21 cellular contexts compared by ENCODE assay signal in genomic region chr22:25760848-25761595, GRCh38. TPM values are rescaled to one million over a fixed set of nuclear protein-coding genes. Genes with fewer than 3 reads are reported as not detected.
DNase-seq lines count a peak whose midpoint lies in the region; ATAC-seq and TF ChIP-seq lines count a peak whose summit lies in the region.
"Had no signal": no experiment of that assay in that cellular context is flagged by ENCODE, and none has a peak within 500 bp of the region (broad histone marks: within the 10 kb centered on the region; RNA-seq: fewer than 3 reads in every experiment).

No MANE protein-coding gene starts in this region.

- H3K4me3 ChIP-seq in left ventricle myocardium inferior (no peak overlapping the region), psoas muscle (no peak overlapping the region), spleen (no peak overlapping the region)
- H3K4me3 ChIP-seq: lower lobe of right lung, ovary, thyroid gland had no signal

- no peaks in the 10 kb centered on the region for H3K36me3 Mint-ChIP-seq in activated naive CD8-positive, alpha-beta T cell treated with anti-CD3 and anti-CD28 coated beads, Interleukin-2, amount 50 U/mL, for 24 hours (ENCODE audit: low read depth)

- peak overlapping the region; percentile 52 for H3K27ac Mint-ChIP-seq in activated naive CD8-positive, alpha-beta T cell treated with anti-CD3 and anti-CD28 coated beads, Interleukin-2, amount 50 U/mL, for 24 hours
- H3K27ac Mint-ChIP-seq: activated T-cell treated with anti-CD3 and anti-CD28 coated beads, Interleukin-2, amount 50 U/mL, for 72 hours; naive thymus-derived CD4-positive, alpha-beta T cell had no signal

- H3K27ac ChIP-seq in left ventricle myocardium inferior (replicated peaks) (peak overlapping the region; percentile 76), psoas muscle (peak overlapping the region; percentile 92), spleen (peak overlapping the region in 3 of 8 donors; percentile 9 to 67 (median 41))
- H3K27ac ChIP-seq: lower lobe of right lung, ovary, thyroid gland had no signal

- H3K9me3 Mint-ChIP-seq in activated naive CD8-positive, alpha-beta T cell treated with anti-CD3 and anti-CD28 coated beads, Interleukin-2, amount 50 U/mL, for 24 hours = peaks cover 5% of the 10 kb centered on the region

- no peak for TF ChIP-seq POLR2A in spleen (IDR thresholded peaks at IDR 0.05)

- intact Hi-C loops in left ventricle myocardium inferior (cut with micrococcal nuclease) = no loop called here
- intact Hi-C loops in psoas muscle (cut with DNase I) = no loop called here
- intact Hi-C loops in spleen (cut with DNase I; ENCODE audit: low total_unique reads) = no loop called here

- H3K36me3 ChIP-seq in left ventricle myocardium inferior (peaks cover 15% of the 10 kb centered on the region), psoas muscle (ENCODE audit: insufficient read depth in 1 of 2, low read depth in 1 of 2) (peaks cover 4 to 50% of the 10 kb centered on the region in 2 donors), spleen (no peaks in the 10 kb centered on the region)
- H3K36me3 ChIP-seq: lower lobe of right lung, ovary, thyroid gland had no signal

- no peaks in the 10 kb centered on the region for H3K27me3 Mint-ChIP-seq in activated naive CD8-positive, alpha-beta T cell treated with anti-CD3 and anti-CD28 coated beads, Interleukin-2, amount 50 U/mL, for 24 hours

- peaks cover 2% of the 10 kb centered on the region for H3K4me1 Mint-ChIP-seq in activated naive CD8-positive, alpha-beta T cell treated with anti-CD3 and anti-CD28 coated beads, Interleukin-2, amount 50 U/mL, for 24 hours

- TF ChIP-seq CTCF in left ventricle myocardium inferior (IDR thresholded peaks at IDR 0.05; ENCODE audit: borderline replicate concordance) (no peak), psoas muscle (IDR thresholded peaks at IDR 0.05) (no peak), spleen (IDR thresholded peaks at IDR 0.05 in 8 of 11, conservative IDR thresholded peaks at IDR 0.05 in 3 of 11) (no peak)

- H3K9me3 ChIP-seq in left ventricle myocardium inferior (replicated peaks) = peaks cover 4% of the 10 kb centered on the region
- no peaks in the 10 kb centered on the region for H3K9me3 ChIP-seq in psoas muscle
- peaks cover 0 to 10% (median 5%) of the 10 kb centered on the region in 8 donors for H3K9me3 ChIP-seq in spleen
- H3K9me3 ChIP-seq: thyroid gland had no signal

- H3K4me3 Mint-ChIP-seq in activated naive CD8-positive, alpha-beta T cell treated with anti-CD3 and anti-CD28 coated beads, Interleukin-2, amount 50 U/mL, for 24 hours = no peak overlapping the region
- H3K4me3 Mint-ChIP-seq: activated T-cell treated with anti-CD3 and anti-CD28 coated beads, Interleukin-2, amount 50 U/mL, for 72 hours; naive thymus-derived CD4-positive, alpha-beta T cell had no signal

- no peak for ATAC-seq in activated naive CD8-positive, alpha-beta T cell treated with anti-CD3 and anti-CD28 coated beads, Interleukin-2, amount 50 U/mL, for 24 hours
- ATAC-seq in psoas muscle = no peak
- ATAC-seq: activated T-cell treated with anti-CD3 and anti-CD28 coated beads, Interleukin-2, amount 50 U/mL, for 72 hours; lower lobe of right lung; naive thymus-derived CD4-positive, alpha-beta T cell had no signal

- H3K4me1 ChIP-seq in left ventricle myocardium inferior (peaks cover 88% of the 10 kb centered on the region), psoas muscle (peaks cover 49% of the 10 kb centered on the region), spleen (peaks cover 0 to 42% (median 8%) of the 10 kb centered on the region in 6 donors)
- H3K4me1 ChIP-seq: lower lobe of right lung, thyroid gland had no signal

- DNase-seq in Daoy (ENCODE audit: low read depth) (peak; percentile 25), left ventricle myocardium inferior (no peak), psoas muscle (no peak), spleen (no peak), NCI-H1694 treated with DMSO at 0.1 percent for 48 hours (lab: John Stamatoyannopoulos, UW) (no peak), D341Med (ENCODE audit: low spot score) (no peak)
- no peak for DNase-seq in activated naive CD8-positive, alpha-beta T cell treated with anti-CD3 and anti-CD28 coated beads, Interleukin-2, amount 50 U/mL, for 24 hours
- DNase-seq: activated CD8-positive, alpha-beta memory T cell treated with anti-CD3 and anti-CD28 coated beads for 24 hours; activated naive CD4-positive, alpha-beta T cell treated with anti-CD3 and anti-CD28 coated beads, Interleukin-2, amount 50 U/mL, for 16 hours; activated T-cell treated with anti-CD3 and anti-CD28 coated beads, Interleukin-2, amount 50 U/mL, for 72 hours; cortex of kidney; HCEC 1CT; lower lobe of right lung; naive thymus-derived CD4-positive, alpha-beta T cell; NCI-H1105; NCI-H2107; NCI-H510A; ovary; stimulated activated naive CD4-positive, alpha-beta T cell treated with Interleukin-2 at 50 U/mL for 16 hours; T1000; thyroid gland had no signal

- H3K27me3 ChIP-seq in left ventricle myocardium inferior (ENCODE audit: low read depth) = no peaks in the 10 kb centered on the region
- H3K27me3 ChIP-seq in psoas muscle (ENCODE audit: insufficient read depth in 3 of 3, low read length in 2 of 3) = no peaks in the 10 kb centered on the region
- H3K27me3 ChIP-seq in spleen (replicated peaks in 1 of 7) = peaks cover 0 to 7% (median 0%) of the 10 kb centered on the region in 7 donors
- H3K27me3 ChIP-seq: ovary, thyroid gland had no signal

- WGBS in psoas muscle, 3 donors = 36 to 49% (median 41%) methylated on average over 15 of the region's 15 CpGs
- 61 to 80% (median 71%) methylated on average over 15 of the region's 15 CpGs for WGBS in spleen, 5 donors

RNA-seq across cellular contexts. Expression of gene MYO18B, which starts 19.0 kb away (rescaled TPM):
- total RNA-seq in Daoy (2014; rRNA removed; shearing (Covaris generic)) = not detected in 2 replicates
- 163 TPM for total RNA-seq in left ventricle myocardium inferior
- total RNA-seq in psoas muscle = 100 to 1,000 TPM; 273 to 434 (median 349) TPM
- 100 to 1,000 TPM in 2 of 3 donors, 10 to 100 TPM in 1; 79.3 to 224 (median 109) TPM for polyA plus RNA-seq in psoas muscle
- total RNA-seq in spleen = under 1 TPM; 0.05 to 0.79 (median 0.16) TPM
- under 1 TPM; under 0.01 to 0.13 (median 0.03) TPM for polyA plus RNA-seq in spleen
- total RNA-seq: lower lobe of right lung had no signal
- polyA plus RNA-seq: naive thymus-derived CD4-positive, alpha-beta T cell had no signal

Comparison
In these comparisons a context has a peak if more than half of its experiments do, and no peak if none do; other contexts are left out.
1. RNA of gene MYO18B, which starts 19.0 kb away (total RNA-seq): 273 to 434 TPM in psoas muscle and 163 TPM in left ventricle myocardium inferior (single experiment); 0.05 to 0.79 TPM in spleen and not detected in Daoy; every median in the first group is over 10 times any median in the second.